Comparison of ENCODE assay signal across 22 cellular contexts in the genomic region with DNA sequence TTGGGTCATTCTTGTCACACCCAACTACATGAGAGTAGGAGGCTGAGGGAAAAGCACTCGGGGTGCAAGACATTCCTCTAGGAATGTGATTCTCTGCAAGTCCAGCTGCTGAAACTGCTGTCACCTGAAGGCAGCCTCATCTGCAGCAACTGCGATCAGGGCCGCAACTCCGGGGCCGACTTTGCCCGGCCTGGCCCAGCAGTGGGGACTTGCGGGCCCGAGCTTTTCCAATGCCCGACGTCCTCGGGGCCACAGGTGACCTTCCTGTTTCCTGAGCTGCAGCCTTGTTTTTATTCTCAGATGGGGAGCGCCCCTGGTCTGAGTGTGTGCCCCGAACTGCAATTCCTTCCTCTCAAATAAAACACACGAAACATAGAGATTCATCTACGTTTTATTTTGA.
DNase-seq lines count a peak whose midpoint lies in the region; ATAC-seq, FAIRE-seq and TF ChIP-seq lines count a peak whose summit lies in the region.
"Had no signal": no experiment of that assay in that cellular context is flagged by ENCODE, and none has a peak within 500 bp of the region (broad histone marks: within the 10 kb centered on the region; RNA-seq: fewer than 3 reads in every experiment).

No MANE protein-coding gene starts in this region.

- H3K4me1 Mint-ChIP-seq in activated CD8-positive, alpha-beta T cell treated with anti-CD3 and anti-CD28 coated beads for 36 hours (ENCODE audit: low read depth), result no peaks in the 10 kb centered on the region
- no peaks in the 10 kb centered on the region for H3K4me1 Mint-ChIP-seq in activated CD8-positive, alpha-beta T cell treated with anti-CD3 and anti-CD28 coated beads, Interleukin-2, amount 10 ng/mL, durations not matched to agents 7 days and 5 days (ENCODE audit: low read depth)
- H3K4me1 Mint-ChIP-seq: CD4-positive, alpha-beta memory T cell had no signal

- H3K4me3 Mint-ChIP-seq in activated CD8-positive, alpha-beta T cell treated with anti-CD3 and anti-CD28 coated beads for 36 hours, result peak overlapping the region; percentile 26
- H3K4me3 Mint-ChIP-seq in activated CD8-positive, alpha-beta T cell treated with anti-CD3 and anti-CD28 coated beads, Interleukin-2, amount 10 ng/mL, durations not matched to agents 7 days and 5 days, result no peak overlapping the region
- H3K4me3 Mint-ChIP-seq: HFFc6 had no signal

- CTCF ChIA-PET in activated CD8-positive, alpha-beta T cell treated with anti-CD3 and anti-CD28 coated beads for 36 hours (lab: Charles Lee), result no interaction called here
- CTCF ChIA-PET in activated CD8-positive, alpha-beta T cell treated with anti-CD3 and anti-CD28 coated beads, Interleukin-2, amount 10 ng/mL, durations not matched to agents 7 days and 5 days (lab: Charles Lee), result no interaction called here

- H3K36me3 ChIP-seq in kidney (ENCODE audit: control insufficient read depth in 1 of 2, insufficient read depth in 2 of 2, low read length in 2 of 2) (no peaks in the 10 kb centered on the region), upper lobe of right lung (no peaks in the 10 kb centered on the region)
- H3K36me3 ChIP-seq: BLaER1, SJCRH30 had no signal

- TF ChIP-seq CTCF in activated CD8-positive, alpha-beta T cell treated with anti-CD3 and anti-CD28 coated beads for 36 hours (IDR thresholded peaks at IDR 0.05), result no peak
- TF ChIP-seq CTCF in kidney (IDR thresholded peaks at IDR 0.05; ENCODE audit: borderline replicate concordance, extremely low read depth, insufficient read depth), result no peak
- no peak for TF ChIP-seq CTCF in upper lobe of right lung (IDR thresholded peaks at IDR 0.05)

- no peak overlapping the region for H3K9ac ChIP-seq in kidney (ENCODE audit: low read length in 2 of 2)
- H3K9ac ChIP-seq: BLaER1 had no signal

- no peaks in the 10 kb centered on the region for H3K9me3 Mint-ChIP-seq in activated CD8-positive, alpha-beta T cell treated with anti-CD3 and anti-CD28 coated beads for 36 hours
- no peaks in the 10 kb centered on the region for H3K9me3 Mint-ChIP-seq in activated CD8-positive, alpha-beta T cell treated with anti-CD3 and anti-CD28 coated beads, Interleukin-2, amount 10 ng/mL, durations not matched to agents 7 days and 5 days (ENCODE audit: insufficient read depth)
- H3K9me3 Mint-ChIP-seq: CD4-positive, alpha-beta memory T cell; HFFc6 had no signal

- H3K4me1 ChIP-seq in kidney (ENCODE audit: control insufficient read depth in 1 of 2, insufficient read depth in 1 of 2, low read depth in 1 of 2, low read length in 2 of 2) (peaks cover 0 to 3% of the 10 kb centered on the region in 2 donors), upper lobe of right lung (no peaks in the 10 kb centered on the region)
- H3K4me1 ChIP-seq: BLaER1, Caco-2 had no signal

- H3K4me3 ChIP-seq in kidney (ENCODE audit: low read length in 2 of 2) (no peak overlapping the region), upper lobe of right lung (no peak overlapping the region)
- H3K4me3 ChIP-seq: BLaER1, SJCRH30 had no signal

- H3K27ac Mint-ChIP-seq in activated CD8-positive, alpha-beta T cell treated with anti-CD3 and anti-CD28 coated beads for 36 hours, result no peak overlapping the region
- H3K27ac Mint-ChIP-seq in activated CD8-positive, alpha-beta T cell treated with anti-CD3 and anti-CD28 coated beads, Interleukin-2, amount 10 ng/mL, durations not matched to agents 7 days and 5 days, result no peak overlapping the region
- H3K27ac Mint-ChIP-seq: HFFc6 had no signal

- no peak overlapping the region for H3K27ac ChIP-seq in kidney (ENCODE audit: low read depth in 2 of 2, low read length in 2 of 2)
- no peak overlapping the region for H3K27ac ChIP-seq in upper lobe of right lung
- H3K27ac ChIP-seq: 22Rv1, BLaER1, SJCRH30 had no signal

- ATAC-seq in activated CD8-positive, alpha-beta T cell treated with anti-CD3 and anti-CD28 coated beads for 36 hours, result no peak
- no peak for ATAC-seq in activated CD8-positive, alpha-beta T cell treated with anti-CD3 and anti-CD28 coated beads, Interleukin-2, amount 10 ng/mL, durations not matched to agents 7 days and 5 days
- no peak for ATAC-seq in left ventricle myocardium superior
- no peak for ATAC-seq in upper lobe of right lung

- no peak for FAIRE-seq in kidney (lab: Jason Lieb, UNC)

- H3K9me3 ChIP-seq in kidney (ENCODE audit: control insufficient read depth in 1 of 2, low read length in 2 of 2), result no peaks in the 10 kb centered on the region
- H3K9me3 ChIP-seq in upper lobe of right lung, result no peaks in the 10 kb centered on the region
- H3K9me3 ChIP-seq: Caco-2, SJCRH30 had no signal

- H3K27me3 ChIP-seq in upper lobe of right lung, result peaks cover 30% of the 10 kb centered on the region
- H3K27me3 ChIP-seq: BLaER1, SJCRH30 had no signal

- H3K27me3 Mint-ChIP-seq in activated CD8-positive, alpha-beta T cell treated with anti-CD3 and anti-CD28 coated beads for 36 hours, result no peaks in the 10 kb centered on the region
- H3K27me3 Mint-ChIP-seq in activated CD8-positive, alpha-beta T cell treated with anti-CD3 and anti-CD28 coated beads, Interleukin-2, amount 10 ng/mL, durations not matched to agents 7 days and 5 days (ENCODE audit: low read depth), result peaks cover 3% of the 10 kb centered on the region

- H3K36me3 Mint-ChIP-seq in activated CD8-positive, alpha-beta T cell treated with anti-CD3 and anti-CD28 coated beads for 36 hours (ENCODE audit: low read depth), result no peaks in the 10 kb centered on the region
- no peaks in the 10 kb centered on the region for H3K36me3 Mint-ChIP-seq in activated CD8-positive, alpha-beta T cell treated with anti-CD3 and anti-CD28 coated beads, Interleukin-2, amount 10 ng/mL, durations not matched to agents 7 days and 5 days (ENCODE audit: low read depth)
- H3K36me3 Mint-ChIP-seq: CD4-positive, alpha-beta memory T cell had no signal

- no peak for DNase-seq in activated CD8-positive, alpha-beta T cell treated with anti-CD3 and anti-CD28 coated beads for 36 hours
- DNase-seq in activated CD8-positive, alpha-beta T cell treated with anti-CD3 and anti-CD28 coated beads, Interleukin-2, amount 10 ng/mL, durations not matched to agents 7 days and 5 days, result no peak
- DNase-seq in left ventricle myocardium superior, result peak; percentile 10
- DNase-seq in cardiac septum (ENCODE audit: low spot score), result no peak
- DNase-seq in kidney, result peak; percentile 35
- DNase-seq in upper lobe of right lung, result peak; percentile 46
- DNase-seq in NCI-H446 treated with DMSO at 0.1 percent for 48 hours (lab: John Stamatoyannopoulos, UW), result no peak
- no peak for DNase-seq in NCI-H1105 (lab: John Stamatoyannopoulos, UW)
- DNase-seq: DMS 273 treated with DMSO at 0.1 percent for 48 hours, DMS79 treated with DMSO at 0.1 percent for 48 hours, NCI-H1048, NCI-H1436, NCI-H187 treated with DMSO at 0.1 percent for 48 hours, NCI-H2107, NCI-H510A treated with DMSO at 0.1 percent for 48 hours, NCI-H774 had no signal

- intact Hi-C loops in activated CD8-positive, alpha-beta T cell treated with anti-CD3 and anti-CD28 coated beads for 36 hours (cut with micrococcal nuclease), result no loop called here
- intact Hi-C loops in left ventricle myocardium superior (cut with micrococcal nuclease), result no loop called here
- intact Hi-C loops in cardiac septum (cut with DNase I), result loop anchor here (5.0 kb wide), 1 partner anchor 154 kb away; no protein-coding TSS in a partner anchor
- intact Hi-C loops in kidney (cut with DNase I), result no loop called here
- intact Hi-C loops in upper lobe of right lung (cut with DNase I), result no loop called here

- POLR2A ChIA-PET in activated CD8-positive, alpha-beta T cell treated with anti-CD3 and anti-CD28 coated beads for 36 hours (lab: Charles Lee), result no interaction called here
- POLR2A ChIA-PET in activated CD8-positive, alpha-beta T cell treated with anti-CD3 and anti-CD28 coated beads, Interleukin-2, amount 10 ng/mL, durations not matched to agents 7 days and 5 days (lab: Charles Lee), result no interaction called here

Comparison
In these comparisons a context has a peak if more than half of its experiments do, and no peak if none do; other contexts are left out.
1. DNase-seq: peak in left ventricle myocardium superior (single experiment), kidney (single experiment) and upper lobe of right lung (single experiment); none in activated CD8-positive, alpha-beta T cell treated with anti-CD3 and anti-CD28 coated beads for 36 hours (single experiment), activated CD8-positive, alpha-beta T cell treated with anti-CD3 and anti-CD28 coated beads, Interleukin-2, amount 10 ng/mL, durations not matched to agents 7 days and 5 days (single experiment), cardiac septum (single experiment), NCI-H446 treated with DMSO at 0.1 percent for 48 hours (single experiment) and NCI-H1105 (single experiment).